15 cellular contexts compared by ENCODE assay signal in genomic region chr11:75433443-75433842, GRCh38.
"Had no signal": no experiment of that assay in that cellular context is flagged by ENCODE, and none has a peak within 500 bp of the region (broad histone marks: within the 10 kb centered on the region; RNA-seq: fewer than 3 reads in every experiment).

No MANE protein-coding gene starts in this region.

- DNase-seq: activated CD4-positive, alpha-beta memory T cell treated with anti-CD3 and anti-CD28 coated beads for 36 hours; activated CD4-positive, alpha-beta T cell treated with anti-CD3 and anti-CD28 coated beads for 4 hours; activated T-cell treated with anti-CD3 and anti-CD28 coated beads for 4 hours; amniotic stem cell; dermis blood vessel endothelial cell; effector memory CD4-positive, alpha-beta T cell; foreskin fibroblast; left ventricle myocardium inferior; mammary epithelial cell; nephron progenitor cell; sigmoid colon; stimulated activated naive B cell treated with anti-CD40 and anti-IgM and Interleukin-4, amounts not matched to agents 10 μg/mL and 1 μg/mL and 100 μg/mL, for 72 hours; upper lobe of left lung had no signal

- H3K27ac ChIP-seq: left ventricle myocardium inferior, sigmoid colon, spleen, thoracic aorta, upper lobe of left lung had no signal

- H3K4me3 ChIP-seq: left ventricle myocardium inferior, sigmoid colon, spleen, thoracic aorta, upper lobe of left lung had no signal

- ATAC-seq: stimulated activated naive B cell treated with anti-CD40 and anti-IgM and Interleukin-4, amounts not matched to agents 10 μg/mL and 1 μg/mL and 100 μg/mL, for 72 hours had no signal

- H3K36me3 ChIP-seq: left ventricle myocardium inferior, sigmoid colon, thoracic aorta had no signal
